Comparison of ENCODE assay signal across 11 cellular contexts in the genomic region with DNA sequence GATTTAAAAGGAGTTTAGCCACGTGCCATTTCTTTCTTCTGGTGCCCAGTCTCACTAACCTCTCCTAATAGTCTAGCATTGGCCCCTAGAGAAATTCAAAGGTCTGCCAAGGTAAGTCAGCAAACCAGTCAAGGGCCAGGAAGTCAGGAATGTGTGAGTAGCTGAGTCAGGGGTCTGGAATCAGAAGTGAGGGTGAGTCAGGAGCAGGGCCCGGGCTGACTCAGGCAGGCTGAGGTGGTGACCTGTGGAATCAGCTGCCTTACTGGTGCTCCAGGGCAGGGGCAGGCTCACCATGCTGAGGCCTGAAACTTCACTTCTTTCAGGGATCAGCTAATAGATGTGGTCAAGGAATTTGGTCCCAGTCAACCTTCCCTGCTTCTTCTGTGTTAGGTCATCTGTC.
A peak's percentile ranks its signal among the peaks of the same experiment; 100 is the strongest.
DNase-seq lines count a peak whose midpoint lies in the region; ATAC-seq, FAIRE-seq and TF ChIP-seq lines count a peak whose summit lies in the region.
"Had no signal": no experiment of that assay in that cellular context is flagged by ENCODE, and none has a peak within 500 bp of the region (broad histone marks: within the 10 kb centered on the region; RNA-seq: fewer than 3 reads in every experiment).

No MANE protein-coding gene starts in this region.

- WGBS in heart right ventricle, 2 donors = 14 to 18% methylated on average over 2 of the region's 2 CpGs

- no peaks in the 10 kb centered on the region for H3K9me3 ChIP-seq in heart right ventricle
- H3K9me3 ChIP-seq in adipocyte (ENCODE audit: control insufficient read depth, low read length) = no peaks in the 10 kb centered on the region
- no peaks in the 10 kb centered on the region for H3K9me3 ChIP-seq in Peyer's patch

- no peak overlapping the region for H3K27ac ChIP-seq in heart right ventricle
- no peak overlapping the region for H3K27ac ChIP-seq in Peyer's patch

- ATAC-seq in heart right ventricle = peak in 6 of 8 donors; percentile 34 to 97 (median 72)
- ATAC-seq in Right ventricle myocardium inferior = no peak
- no peak for ATAC-seq in HG02840 (IDR thresholded peaks at IDR 0.05; ENCODE audit: low FRiP score, unreplicated experiment)
- ATAC-seq: activated T-cell treated with anti-CD3 and anti-CD28 coated beads, Interleukin-2, amount 50 U/mL, for 72 hours had no signal

- DNase-seq in heart right ventricle (no peak), Right ventricle myocardium inferior (ENCODE audit: missing footprints) (no peak), adipocyte (ENCODE audit: low read depth) (peak; percentile 40), iPS-NIHi11 (ENCODE audit: low spot score) (peak; percentile 59), urothelium cell line (ENCODE audit: low spot score) (peak; percentile 99), Peyer's patch (no peak)
- no peak for DNase-seq in stimulated activated CD4-positive, alpha-beta T cell treated with anti-CD3 and anti-CD28 coated beads, Interleukin-12 subunit alpha, Interleukin-12 subunit beta, amount 100 ng/mL, for 4 hours
- DNase-seq: activated T-cell treated with anti-CD3 and anti-CD28 coated beads, Interleukin-2, amount 50 U/mL, for 72 hours; NCI-H1105 had no signal

- intact Hi-C loops in heart right ventricle (cut with DNase I) = no loop called here
- intact Hi-C loops in Right ventricle myocardium inferior (cut with DNase I) = no loop called here

- no peak for TF ChIP-seq CTCF in heart right ventricle (IDR thresholded peaks at IDR 0.05)
- TF ChIP-seq CTCF in Peyer's patch (IDR thresholded peaks at IDR 0.05) = no peak

- H3K4me1 ChIP-seq in heart right ventricle (peaks cover 0 to 8% (median 0%) of the 10 kb centered on the region in 9 donors), adipocyte (ENCODE audit: control insufficient read depth, insufficient read depth, low read length) (no peaks in the 10 kb centered on the region), Peyer's patch (no peaks in the 10 kb centered on the region)

- H3K36me3 ChIP-seq in heart right ventricle (no peaks in the 10 kb centered on the region), adipocyte (ENCODE audit: control insufficient read depth, insufficient read depth, low read length, severe bottlenecking) (no peaks in the 10 kb centered on the region), Peyer's patch (no peaks in the 10 kb centered on the region)

- no peak for TF ChIP-seq POLR2A in Peyer's patch (IDR thresholded peaks at IDR 0.05)

- H3K4me3 ChIP-seq in heart right ventricle = no peak overlapping the region
- H3K4me3 ChIP-seq in adipocyte (ENCODE audit: low read length) = no peak overlapping the region
- no peak overlapping the region for H3K4me3 ChIP-seq in Peyer's patch

- FAIRE-seq in urothelium cell line (lab: Jason Lieb, UNC) = peak; percentile 99
- FAIRE-seq: GM18507 had no signal

- H3K9ac ChIP-seq in adipocyte (ENCODE audit: low read length) = no peak overlapping the region

- H3K27me3 ChIP-seq in heart right ventricle (peaks cover 0 to 5% (median 0%) of the 10 kb centered on the region in 7 donors), adipocyte (replicated peaks; ENCODE audit: control insufficient read depth, insufficient read depth, low read length) (no peaks in the 10 kb centered on the region), Peyer's patch (no peaks in the 10 kb centered on the region)

Comparison
In these comparisons a context has a peak if more than half of its experiments do, and no peak if none do; other contexts are left out.
1. ATAC-seq: peak in heart right ventricle (6 of 8); none in Right ventricle myocardium inferior (single experiment) and HG02840 (single experiment).
2. DNase-seq: peak in adipocyte (single experiment), iPS-NIHi11 (single experiment) and urothelium cell line (single experiment); none in heart right ventricle (0 of 2), Right ventricle myocardium inferior (single experiment), Peyer's patch (0 of 3) and stimulated activated CD4-positive, alpha-beta T cell treated with anti-CD3 and anti-CD28 coated beads, Interleukin-12 subunit alpha, Interleukin-12 subunit beta, amount 100 ng/mL, for 4 hours (single experiment).